20 cellular contexts compared by ENCODE assay signal in the genomic region with DNA sequence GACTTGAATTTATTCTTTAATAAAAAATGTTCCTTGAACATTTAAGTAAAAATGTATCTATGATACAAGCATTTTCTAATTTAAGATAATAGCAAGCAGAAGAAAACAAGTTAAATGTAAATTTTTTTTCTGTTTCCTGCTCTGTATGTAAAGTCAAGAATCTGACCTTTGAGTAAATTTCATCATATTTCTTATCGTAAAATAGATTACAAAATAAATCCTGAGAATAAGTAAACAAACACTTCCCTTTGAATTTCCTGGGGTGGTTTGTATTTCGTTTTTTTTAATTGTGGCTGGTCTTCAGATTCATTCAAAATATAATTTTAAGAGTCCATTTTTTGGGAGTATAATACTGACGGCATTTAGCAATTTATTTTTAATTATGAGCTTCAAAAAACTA.
"Had no signal": no experiment of that assay in that cellular context is flagged by ENCODE, and none has a peak within 500 bp of the region (broad histone marks: within the 10 kb centered on the region; RNA-seq: fewer than 3 reads in every experiment).

No MANE protein-coding gene starts in this region.

- H3K9me3 Mint-ChIP-seq: activated naive CD8-positive, alpha-beta T cell treated with anti-CD3 and anti-CD28 coated beads, Interleukin-2, amount 50 U/mL, for 24 hours; central memory CD8-positive, alpha-beta T cell had no signal

- H3K36me3 ChIP-seq: gastrocnemius medialis, sigmoid colon, WERI-Rb-1 had no signal

- H3K27ac ChIP-seq: psoas muscle, SK-N-MC, testis, WERI-Rb-1 had no signal

- H3K4me3 Mint-ChIP-seq: activated CD8-positive, alpha-beta T cell treated with anti-CD3 and anti-CD28 coated beads for 36 hours; activated naive CD8-positive, alpha-beta T cell treated with anti-CD3 and anti-CD28 coated beads, Interleukin-2, amount 50 U/mL, for 24 hours; activated T-cell treated with anti-CD3 and anti-CD28 coated beads, Interleukin-2, amount 50 U/mL, for 72 hours; central memory CD8-positive, alpha-beta T cell; naive thymus-derived CD4-positive, alpha-beta T cell; T-cell had no signal

- H3K4me3 ChIP-seq: gastrocnemius medialis, lung, psoas muscle, sigmoid colon, SK-N-MC, testis had no signal

- H3K27me3 Mint-ChIP-seq: activated CD8-positive, alpha-beta T cell treated with anti-CD3 and anti-CD28 coated beads for 36 hours; activated naive CD8-positive, alpha-beta T cell treated with anti-CD3 and anti-CD28 coated beads, Interleukin-2, amount 50 U/mL, for 24 hours; central memory CD8-positive, alpha-beta T cell; naive thymus-derived CD4-positive, alpha-beta T cell; T-cell had no signal

- H3K9me3 ChIP-seq: gastrocnemius medialis, psoas muscle, sigmoid colon, testis had no signal

- ATAC-seq: activated CD8-positive, alpha-beta T cell treated with anti-CD3 and anti-CD28 coated beads for 36 hours; activated naive CD8-positive, alpha-beta T cell treated with anti-CD3 and anti-CD28 coated beads, Interleukin-2, amount 50 U/mL, for 24 hours; activated T-cell treated with anti-CD3 and anti-CD28 coated beads, Interleukin-2, amount 50 U/mL, for 72 hours; gastrocnemius medialis; naive thymus-derived CD4-positive, alpha-beta T cell; stimulated activated naive CD8-positive, alpha-beta T cell treated with anti-CD3 and anti-CD28 coated beads, Interleukin-15, Interleukin-2, amounts not matched to agents 100 U/mL and 50 U/mL, for 24 hours; T-cell had no signal

- H3K27ac Mint-ChIP-seq: activated CD8-positive, alpha-beta T cell treated with anti-CD3 and anti-CD28 coated beads for 36 hours; activated naive CD8-positive, alpha-beta T cell treated with anti-CD3 and anti-CD28 coated beads, Interleukin-2, amount 50 U/mL, for 24 hours; activated T-cell treated with anti-CD3 and anti-CD28 coated beads, Interleukin-2, amount 50 U/mL, for 72 hours; T-cell had no signal

- H3K27me3 ChIP-seq: gastrocnemius medialis, sigmoid colon, testis had no signal

- DNase-seq: activated CD4-positive, alpha-beta T cell treated with anti-CD3 and anti-CD28 coated beads for 4 hours; activated CD8-positive, alpha-beta memory T cell treated with anti-CD3 and anti-CD28 coated beads, Interleukin-2, amount 50 U/mL, for 4 hours; activated CD8-positive, alpha-beta T cell treated with anti-CD3 and anti-CD28 coated beads for 36 hours; activated naive CD4-positive, alpha-beta T cell; activated naive CD8-positive, alpha-beta T cell treated with anti-CD3 and anti-CD28 coated beads, Interleukin-2, amount 50 U/mL, for 24 hours; activated T-cell treated with anti-CD3 and anti-CD28 coated beads, Interleukin-2, amount 50 U/mL, for 72 hours; gastrocnemius medialis; naive thymus-derived CD4-positive, alpha-beta T cell; psoas muscle; sigmoid colon; stimulated activated CD4-positive, alpha-beta T cell treated with anti-CD3 and anti-CD28 coated beads, Interleukin-12 subunit alpha, Interleukin-12 subunit beta, amount 100 ng/mL, for 4 hours; stimulated activated CD4-positive, alpha-beta T cell treated with anti-CD3 and anti-CD28 coated beads, Interleukin-2, amount 100 ng/mL, for 48 hours; stimulated activated CD8-positive, alpha-beta memory T cell treated with anti-CD3 and anti-CD28 coated beads, Interleukin-4, amount 100 ng/mL, for 48 hours; stimulated activated naive CD8-positive, alpha-beta T cell treated with anti-CD3 and anti-CD28 coated beads, Interleukin-15, Interleukin-2, amounts not matched to agents 100 U/mL and 50 U/mL, for 24 hours; T-cell; testis; WERI-Rb-1 had no signal
